In the genomic region with DNA sequence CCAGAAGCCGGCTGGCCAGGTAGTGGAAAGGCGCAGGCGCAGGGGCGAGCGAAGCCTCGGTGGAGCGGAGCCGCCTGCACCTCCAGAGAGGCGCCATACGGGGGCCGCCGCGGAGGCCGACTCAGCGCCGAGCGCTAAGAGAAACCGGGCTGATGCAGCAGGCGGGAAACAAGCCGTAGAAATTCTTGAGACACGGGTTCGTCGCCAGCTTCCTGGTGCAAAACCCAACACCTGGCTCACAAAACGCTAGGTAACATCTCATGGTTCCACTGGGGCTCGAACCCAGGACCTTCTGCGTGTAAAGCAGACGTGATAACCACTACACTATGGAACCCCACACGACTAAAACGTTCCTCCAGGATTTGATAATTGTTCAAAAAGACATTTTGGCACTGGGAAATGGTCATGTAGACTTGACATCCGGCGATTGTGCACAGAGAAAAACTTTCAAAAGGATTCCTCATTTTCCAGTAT, we compare ENCODE assay signal across 1 cellular context.
TF ChIP-seq lines count a peak whose summit lies in the region.

No MANE protein-coding gene starts in this region.

TF ChIP-seq in HepG2, 621 proteins besides CTCF, POLR2A, EP300 and RAD21 (continued from another document and continues in another):
- TF ChIP-seq, protein P1, sequence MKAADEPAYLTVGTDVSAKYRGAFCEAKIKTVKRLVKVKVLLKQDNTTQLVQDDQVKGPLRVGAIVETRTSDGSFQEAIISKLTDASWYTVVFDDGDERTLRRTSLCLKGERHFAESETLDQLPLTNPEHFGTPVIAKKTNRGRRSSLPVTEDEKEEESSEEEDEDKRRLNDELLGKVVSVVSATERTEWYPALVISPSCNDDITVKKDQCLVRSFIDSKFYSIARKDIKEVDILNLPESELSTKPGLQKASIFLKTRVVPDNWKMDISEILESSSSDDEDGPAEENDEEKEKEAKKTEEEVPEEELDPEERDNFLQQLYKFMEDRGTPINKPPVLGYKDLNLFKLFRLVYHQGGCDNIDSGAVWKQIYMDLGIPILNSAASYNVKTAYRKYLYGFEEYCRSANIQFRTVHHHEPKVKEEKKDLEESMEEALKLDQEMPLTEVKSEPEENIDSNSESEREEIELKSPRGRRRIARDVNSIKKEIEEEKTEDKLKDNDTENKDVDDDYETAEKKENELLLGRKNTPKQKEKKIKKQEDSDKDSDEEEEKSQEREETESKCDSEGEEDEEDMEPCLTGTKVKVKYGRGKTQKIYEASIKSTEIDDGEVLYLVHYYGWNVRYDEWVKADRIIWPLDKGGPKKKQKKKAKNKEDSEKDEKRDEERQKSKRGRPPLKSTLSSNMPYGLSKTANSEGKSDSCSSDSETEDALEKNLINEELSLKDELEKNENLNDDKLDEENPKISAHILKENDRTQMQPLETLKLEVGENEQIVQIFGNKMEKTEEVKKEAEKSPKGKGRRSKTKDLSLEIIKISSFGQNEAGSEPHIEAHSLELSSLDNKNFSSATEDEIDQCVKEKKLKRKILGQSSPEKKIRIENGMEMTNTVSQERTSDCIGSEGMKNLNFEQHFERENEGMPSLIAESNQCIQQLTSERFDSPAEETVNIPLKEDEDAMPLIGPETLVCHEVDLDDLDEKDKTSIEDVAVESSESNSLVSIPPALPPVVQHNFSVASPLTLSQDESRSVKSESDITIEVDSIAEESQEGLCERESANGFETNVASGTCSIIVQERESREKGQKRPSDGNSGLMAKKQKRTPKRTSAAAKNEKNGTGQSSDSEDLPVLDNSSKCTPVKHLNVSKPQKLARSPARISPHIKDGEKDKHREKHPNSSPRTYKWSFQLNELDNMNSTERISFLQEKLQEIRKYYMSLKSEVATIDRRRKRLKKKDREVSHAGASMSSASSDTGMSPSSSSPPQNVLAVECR (CRISPR knock-in tag; IDR thresholded peaks at IDR 0.05; ENCODE audit: borderline replicate concordance) = peak; percentile 71; the same call in 1 of the 2 replicates
- TF ChIP-seq ZZZ3 (CRISPR knock-in tag; IDR thresholded peaks at IDR 0.05; ENCODE audit: borderline replicate concordance) = no peak
- no peak for TF ChIP-seq SMC3 (IDR thresholded peaks at IDR 0.05; ENCODE audit: low read length)
- TF ChIP-seq, protein P2, sequence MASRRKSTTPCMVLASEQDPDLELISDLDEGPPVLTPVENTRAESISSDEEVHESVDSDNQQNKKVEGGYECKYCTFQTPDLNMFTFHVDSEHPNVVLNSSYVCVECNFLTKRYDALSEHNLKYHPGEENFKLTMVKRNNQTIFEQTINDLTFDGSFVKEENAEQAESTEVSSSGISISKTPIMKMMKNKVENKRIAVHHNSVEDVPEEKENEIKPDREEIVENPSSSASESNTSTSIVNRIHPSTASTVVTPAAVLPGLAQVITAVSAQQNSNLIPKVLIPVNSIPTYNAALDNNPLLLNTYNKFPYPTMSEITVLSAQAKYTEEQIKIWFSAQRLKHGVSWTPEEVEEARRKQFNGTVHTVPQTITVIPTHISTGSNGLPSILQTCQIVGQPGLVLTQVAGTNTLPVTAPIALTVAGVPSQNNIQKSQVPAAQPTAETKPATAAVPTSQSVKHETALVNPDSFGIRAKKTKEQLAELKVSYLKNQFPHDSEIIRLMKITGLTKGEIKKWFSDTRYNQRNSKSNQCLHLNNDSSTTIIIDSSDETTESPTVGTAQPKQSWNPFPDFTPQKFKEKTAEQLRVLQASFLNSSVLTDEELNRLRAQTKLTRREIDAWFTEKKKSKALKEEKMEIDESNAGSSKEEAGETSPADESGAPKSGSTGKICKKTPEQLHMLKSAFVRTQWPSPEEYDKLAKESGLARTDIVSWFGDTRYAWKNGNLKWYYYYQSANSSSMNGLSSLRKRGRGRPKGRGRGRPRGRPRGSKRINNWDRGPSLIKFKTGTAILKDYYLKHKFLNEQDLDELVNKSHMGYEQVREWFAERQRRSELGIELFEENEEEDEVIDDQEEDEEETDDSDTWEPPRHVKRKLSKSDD (CRISPR knock-in tag; IDR thresholded peaks at IDR 0.05; ENCODE audit: low read depth) = peak; percentile 53; the same call in 1 of the 2 replicates
- TF ChIP-seq, protein P3, sequence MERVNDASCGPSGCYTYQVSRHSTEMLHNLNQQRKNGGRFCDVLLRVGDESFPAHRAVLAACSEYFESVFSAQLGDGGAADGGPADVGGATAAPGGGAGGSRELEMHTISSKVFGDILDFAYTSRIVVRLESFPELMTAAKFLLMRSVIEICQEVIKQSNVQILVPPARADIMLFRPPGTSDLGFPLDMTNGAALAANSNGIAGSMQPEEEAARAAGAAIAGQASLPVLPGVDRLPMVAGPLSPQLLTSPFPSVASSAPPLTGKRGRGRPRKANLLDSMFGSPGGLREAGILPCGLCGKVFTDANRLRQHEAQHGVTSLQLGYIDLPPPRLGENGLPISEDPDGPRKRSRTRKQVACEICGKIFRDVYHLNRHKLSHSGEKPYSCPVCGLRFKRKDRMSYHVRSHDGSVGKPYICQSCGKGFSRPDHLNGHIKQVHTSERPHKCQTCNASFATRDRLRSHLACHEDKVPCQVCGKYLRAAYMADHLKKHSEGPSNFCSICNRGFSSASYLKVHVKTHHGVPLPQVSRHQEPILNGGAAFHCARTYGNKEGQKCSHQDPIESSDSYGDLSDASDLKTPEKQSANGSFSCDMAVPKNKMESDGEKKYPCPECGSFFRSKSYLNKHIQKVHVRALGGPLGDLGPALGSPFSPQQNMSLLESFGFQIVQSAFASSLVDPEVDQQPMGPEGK (CRISPR knock-in tag; IDR thresholded peaks at IDR 0.05) = peak; percentile 59
- peak; percentile 63; the same call in 1 of the 2 replicates for TF ChIP-seq ZNF430 (CRISPR knock-in tag; IDR thresholded peaks at IDR 0.05)
- 0 out of 2 replicates have a peak, but pooled peaks have one; percentile 36 for TF ChIP-seq AKAP8 (CRISPR knock-in tag; IDR thresholded peaks at IDR 0.05)
- TF ChIP-seq ZNF775 (CRISPR knock-in tag; IDR thresholded peaks at IDR 0.05; ENCODE audit: borderline replicate concordance) = 0 out of 2 replicates have a peak, but pooled peaks have one; percentile 30
- no peak for TF ChIP-seq ZSCAN20 (CRISPR knock-in tag; IDR thresholded peaks at IDR 0.05; ENCODE audit: borderline replicate concordance)
- TF ChIP-seq ZSCAN12 (CRISPR knock-in tag; IDR thresholded peaks at IDR 0.05) = 0 out of 2 replicates have a peak, but pooled peaks have one; percentile 66
- no peak for TF ChIP-seq KDM6A (CRISPR knock-in tag; IDR thresholded peaks at IDR 0.05; ENCODE audit: low read depth)
- TF ChIP-seq, protein P4, sequence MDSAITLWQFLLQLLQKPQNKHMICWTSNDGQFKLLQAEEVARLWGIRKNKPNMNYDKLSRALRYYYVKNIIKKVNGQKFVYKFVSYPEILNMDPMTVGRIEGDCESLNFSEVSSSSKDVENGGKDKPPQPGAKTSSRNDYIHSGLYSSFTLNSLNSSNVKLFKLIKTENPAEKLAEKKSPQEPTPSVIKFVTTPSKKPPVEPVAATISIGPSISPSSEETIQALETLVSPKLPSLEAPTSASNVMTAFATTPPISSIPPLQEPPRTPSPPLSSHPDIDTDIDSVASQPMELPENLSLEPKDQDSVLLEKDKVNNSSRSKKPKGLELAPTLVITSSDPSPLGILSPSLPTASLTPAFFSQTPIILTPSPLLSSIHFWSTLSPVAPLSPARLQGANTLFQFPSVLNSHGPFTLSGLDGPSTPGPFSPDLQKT (CRISPR knock-in tag; IDR thresholded peaks at IDR 0.05; ENCODE audit: borderline replicate concordance) = no peak
- no peak for TF ChIP-seq NONO (IDR thresholded peaks at IDR 0.05)
- peak; percentile 38; the same call in 1 of the 2 replicates for TF ChIP-seq NONO (CRISPR knock-in tag; conservative IDR thresholded peaks at IDR 0.05)
- TF ChIP-seq PTBP1 (IDR thresholded peaks at IDR 0.05; ENCODE audit: low read depth, low read length, poor library complexity, severe bottlenecking) = no peak
- TF ChIP-seq, protein P5, sequence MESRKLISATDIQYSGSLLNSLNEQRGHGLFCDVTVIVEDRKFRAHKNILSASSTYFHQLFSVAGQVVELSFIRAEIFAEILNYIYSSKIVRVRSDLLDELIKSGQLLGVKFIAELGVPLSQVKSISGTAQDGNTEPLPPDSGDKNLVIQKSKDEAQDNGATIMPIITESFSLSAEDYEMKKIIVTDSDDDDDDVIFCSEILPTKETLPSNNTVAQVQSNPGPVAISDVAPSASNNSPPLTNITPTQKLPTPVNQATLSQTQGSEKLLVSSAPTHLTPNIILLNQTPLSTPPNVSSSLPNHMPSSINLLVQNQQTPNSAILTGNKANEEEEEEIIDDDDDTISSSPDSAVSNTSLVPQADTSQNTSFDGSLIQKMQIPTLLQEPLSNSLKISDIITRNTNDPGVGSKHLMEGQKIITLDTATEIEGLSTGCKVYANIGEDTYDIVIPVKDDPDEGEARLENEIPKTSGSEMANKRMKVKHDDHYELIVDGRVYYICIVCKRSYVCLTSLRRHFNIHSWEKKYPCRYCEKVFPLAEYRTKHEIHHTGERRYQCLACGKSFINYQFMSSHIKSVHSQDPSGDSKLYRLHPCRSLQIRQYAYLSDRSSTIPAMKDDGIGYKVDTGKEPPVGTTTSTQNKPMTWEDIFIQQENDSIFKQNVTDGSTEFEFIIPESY (CRISPR knock-in tag; IDR thresholded peaks at IDR 0.05) = no peak
- TF ChIP-seq, protein P6, sequence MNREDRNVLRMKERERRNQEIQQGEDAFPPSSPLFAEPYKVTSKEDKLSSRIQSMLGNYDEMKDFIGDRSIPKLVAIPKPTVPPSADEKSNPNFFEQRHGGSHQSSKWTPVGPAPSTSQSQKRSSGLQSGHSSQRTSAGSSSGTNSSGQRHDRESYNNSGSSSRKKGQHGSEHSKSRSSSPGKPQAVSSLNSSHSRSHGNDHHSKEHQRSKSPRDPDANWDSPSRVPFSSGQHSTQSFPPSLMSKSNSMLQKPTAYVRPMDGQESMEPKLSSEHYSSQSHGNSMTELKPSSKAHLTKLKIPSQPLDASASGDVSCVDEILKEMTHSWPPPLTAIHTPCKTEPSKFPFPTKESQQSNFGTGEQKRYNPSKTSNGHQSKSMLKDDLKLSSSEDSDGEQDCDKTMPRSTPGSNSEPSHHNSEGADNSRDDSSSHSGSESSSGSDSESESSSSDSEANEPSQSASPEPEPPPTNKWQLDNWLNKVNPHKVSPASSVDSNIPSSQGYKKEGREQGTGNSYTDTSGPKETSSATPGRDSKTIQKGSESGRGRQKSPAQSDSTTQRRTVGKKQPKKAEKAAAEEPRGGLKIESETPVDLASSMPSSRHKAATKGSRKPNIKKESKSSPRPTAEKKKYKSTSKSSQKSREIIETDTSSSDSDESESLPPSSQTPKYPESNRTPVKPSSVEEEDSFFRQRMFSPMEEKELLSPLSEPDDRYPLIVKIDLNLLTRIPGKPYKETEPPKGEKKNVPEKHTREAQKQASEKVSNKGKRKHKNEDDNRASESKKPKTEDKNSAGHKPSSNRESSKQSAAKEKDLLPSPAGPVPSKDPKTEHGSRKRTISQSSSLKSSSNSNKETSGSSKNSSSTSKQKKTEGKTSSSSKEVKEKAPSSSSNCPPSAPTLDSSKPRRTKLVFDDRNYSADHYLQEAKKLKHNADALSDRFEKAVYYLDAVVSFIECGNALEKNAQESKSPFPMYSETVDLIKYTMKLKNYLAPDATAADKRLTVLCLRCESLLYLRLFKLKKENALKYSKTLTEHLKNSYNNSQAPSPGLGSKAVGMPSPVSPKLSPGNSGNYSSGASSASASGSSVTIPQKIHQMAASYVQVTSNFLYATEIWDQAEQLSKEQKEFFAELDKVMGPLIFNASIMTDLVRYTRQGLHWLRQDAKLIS (CRISPR knock-in tag; IDR thresholded peaks at IDR 0.05) = no peak
- TF ChIP-seq, protein P7, sequence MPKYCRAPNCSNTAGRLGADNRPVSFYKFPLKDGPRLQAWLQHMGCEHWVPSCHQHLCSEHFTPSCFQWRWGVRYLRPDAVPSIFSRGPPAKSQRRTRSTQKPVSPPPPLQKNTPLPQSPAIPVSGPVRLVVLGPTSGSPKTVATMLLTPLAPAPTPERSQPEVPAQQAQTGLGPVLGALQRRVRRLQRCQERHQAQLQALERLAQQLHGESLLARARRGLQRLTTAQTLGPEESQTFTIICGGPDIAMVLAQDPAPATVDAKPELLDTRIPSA (CRISPR knock-in tag; IDR thresholded peaks at IDR 0.05; ENCODE audit: borderline replicate concordance) = 0 out of 2 replicates have a peak, but pooled peaks have one; percentile 17
- no peak for TF ChIP-seq ZFP36L2 (CRISPR knock-in tag; IDR thresholded peaks at IDR 0.05)
- TF ChIP-seq RCOR2 (CRISPR knock-in tag; IDR thresholded peaks at IDR 0.05) = peak; percentile 47
- TF ChIP-seq, protein P8, sequence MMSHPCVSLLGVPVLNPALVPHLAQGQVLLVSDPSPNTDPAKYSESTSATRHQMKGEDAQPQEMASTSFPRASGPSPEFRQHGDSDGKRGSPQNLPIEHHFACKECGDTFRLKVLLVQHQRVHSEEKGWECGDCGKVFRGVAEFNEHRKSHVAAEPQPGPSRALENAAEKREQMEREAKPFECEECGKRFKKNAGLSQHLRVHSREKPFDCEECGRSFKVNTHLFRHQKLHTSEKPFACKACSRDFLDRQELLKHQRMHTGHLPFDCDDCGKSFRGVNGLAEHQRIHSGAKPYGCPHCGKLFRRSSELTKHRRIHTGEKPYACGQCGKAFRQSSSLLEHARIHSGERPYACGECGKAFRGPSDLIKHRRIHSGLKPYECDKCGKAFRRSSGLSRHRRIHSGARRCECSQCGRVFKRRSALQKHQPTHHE (CRISPR knock-in tag; IDR thresholded peaks at IDR 0.05; ENCODE audit: borderline replicate concordance) = 0 out of 2 replicates have a peak, but pooled peaks have one; percentile 29
- TF ChIP-seq HDAC1 (CRISPR knock-in tag; IDR thresholded peaks at IDR 0.05) = peak; percentile 63
- TF ChIP-seq, protein P9, sequence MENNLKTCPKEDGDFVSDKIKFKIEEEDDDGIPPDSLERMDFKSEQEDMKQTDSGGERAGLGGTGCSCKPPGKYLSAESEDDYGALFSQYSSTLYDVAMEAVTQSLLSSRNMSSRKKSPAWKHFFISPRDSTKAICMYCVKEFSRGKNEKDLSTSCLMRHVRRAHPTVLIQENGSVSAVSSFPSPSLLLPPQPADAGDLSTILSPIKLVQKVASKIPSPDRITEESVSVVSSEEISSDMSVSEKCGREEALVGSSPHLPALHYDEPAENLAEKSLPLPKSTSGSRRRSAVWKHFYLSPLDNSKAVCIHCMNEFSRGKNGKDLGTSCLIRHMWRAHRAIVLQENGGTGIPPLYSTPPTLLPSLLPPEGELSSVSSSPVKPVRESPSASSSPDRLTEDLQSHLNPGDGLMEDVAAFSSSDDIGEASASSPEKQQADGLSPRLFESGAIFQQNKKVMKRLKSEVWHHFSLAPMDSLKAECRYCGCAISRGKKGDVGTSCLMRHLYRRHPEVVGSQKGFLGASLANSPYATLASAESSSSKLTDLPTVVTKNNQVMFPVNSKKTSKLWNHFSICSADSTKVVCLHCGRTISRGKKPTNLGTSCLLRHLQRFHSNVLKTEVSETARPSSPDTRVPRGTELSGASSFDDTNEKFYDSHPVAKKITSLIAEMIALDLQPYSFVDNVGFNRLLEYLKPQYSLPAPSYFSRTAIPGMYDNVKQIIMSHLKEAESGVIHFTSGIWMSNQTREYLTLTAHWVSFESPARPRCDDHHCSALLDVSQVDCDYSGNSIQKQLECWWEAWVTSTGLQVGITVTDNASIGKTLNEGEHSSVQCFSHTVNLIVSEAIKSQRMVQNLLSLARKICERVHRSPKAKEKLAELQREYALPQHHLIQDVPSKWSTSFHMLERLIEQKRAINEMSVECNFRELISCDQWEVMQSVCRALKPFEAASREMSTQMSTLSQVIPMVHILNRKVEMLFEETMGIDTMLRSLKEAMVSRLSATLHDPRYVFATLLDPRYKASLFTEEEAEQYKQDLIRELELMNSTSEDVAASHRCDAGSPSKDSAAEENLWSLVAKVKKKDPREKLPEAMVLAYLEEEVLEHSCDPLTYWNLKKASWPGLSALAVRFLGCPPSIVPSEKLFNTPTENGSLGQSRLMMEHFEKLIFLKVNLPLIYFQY (CRISPR knock-in tag; IDR thresholded peaks at IDR 0.05; ENCODE audit: borderline replicate concordance) = peak; percentile 89; the same call in 1 of the 2 replicates
- TF ChIP-seq PHF21A (CRISPR knock-in tag; IDR thresholded peaks at IDR 0.05) = peak; percentile 89
- no peak for TF ChIP-seq U2AF1 (optimal IDR thresholded peaks at IDR 0.05; ENCODE audit: low read depth, low read length)
- no peak for TF ChIP-seq NFE2L1 (CRISPR knock-in tag; IDR thresholded peaks at IDR 0.05; ENCODE audit: borderline replicate concordance)
- no peak for TF ChIP-seq CHD2 (IDR thresholded peaks at IDR 0.05; ENCODE audit: low read depth, low read length)
- no peak for TF ChIP-seq ZNF354B (CRISPR knock-in tag; IDR thresholded peaks at IDR 0.05)
- TF ChIP-seq ZNF383 (CRISPR knock-in tag; IDR thresholded peaks at IDR 0.05; ENCODE audit: borderline replicate concordance) = no peak
